ENCODE assay signal across 17 cellular contexts in the genomic region with DNA sequence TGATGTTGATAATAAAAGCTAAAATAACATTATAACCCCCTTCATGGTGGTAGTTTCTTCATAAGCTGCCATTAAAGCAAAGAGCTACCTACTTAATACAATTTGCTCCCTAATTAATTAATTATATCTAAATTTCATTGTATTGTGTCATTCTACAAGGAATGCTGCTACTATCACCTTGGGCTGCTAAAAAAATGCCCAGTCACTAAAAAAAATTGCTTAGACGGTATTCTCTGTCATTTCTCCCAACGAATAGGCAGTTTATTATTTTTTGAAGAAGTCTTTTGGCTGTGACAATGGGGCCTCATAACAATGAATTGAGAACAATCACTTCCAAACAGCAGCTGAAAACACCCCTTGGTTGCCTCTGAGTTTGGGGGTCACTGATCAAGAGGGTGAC.
"Had no signal": no experiment of that assay in that cellular context is flagged by ENCODE, and none has a peak within 500 bp of the region (broad histone marks: within the 10 kb centered on the region; RNA-seq: fewer than 3 reads in every experiment).

No MANE protein-coding gene starts in this region.

- H3K36me3 ChIP-seq: sigmoid colon, thyroid gland had no signal

- H3K4me2 ChIP-seq: hepatocyte had no signal

- DNase-seq: effector memory CD8-positive, alpha-beta T cell; foreskin keratinocyte; head of caudate nucleus; kidney; left cardiac atrium; left ventricle myocardium superior; mucosa of descending colon; natural killer cell; posterior cingulate gyrus; sigmoid colon; stimulated activated CD4-positive, alpha-beta T cell treated with anti-CD3 and anti-CD28 coated beads, Interleukin-2, amount 100 ng/mL, for 24 hours; stimulated activated CD4-positive, alpha-beta T cell treated with anti-CD3 and anti-CD28 coated beads, Interleukin-4, amount 100 ng/mL, for 4 hours; stimulated activated naive CD4-positive, alpha-beta T cell treated with Interleukin-2 at 50 U/mL for 16 hours; thyroid gland had no signal

- H3K9me3 ChIP-seq: mucosa of descending colon, sigmoid colon, thyroid gland had no signal

- H3K27me3 ChIP-seq: foreskin keratinocyte, hepatocyte, sigmoid colon, thyroid gland had no signal

- H2AFZ ChIP-seq: hepatocyte had no signal

- H3K4me3 ChIP-seq: hepatocyte, mucosa of descending colon, sigmoid colon, skin epidermis, thyroid gland had no signal

- FAIRE-seq: kidney, urothelium cell line had no signal

- H3K27ac ChIP-seq: foreskin keratinocyte, hepatocyte, skin epidermis, thyroid gland had no signal

- ATAC-seq: effector memory CD8-positive, alpha-beta T cell; foreskin keratinocyte; left cardiac atrium; left ventricle myocardium superior; mucosa of descending colon; natural killer cell had no signal
